ENCODE assay signal across 8 cellular contexts in genomic region chr17:67378444-67379250, GRCh38. TPM values are rescaled to one million over a fixed set of nuclear protein-coding genes. Genes with fewer than 3 reads are reported as not detected.
A peak's percentile ranks its signal among the peaks of the same experiment; 100 is the strongest.
DNase-seq lines count a peak whose midpoint lies in the region; ATAC-seq and TF ChIP-seq lines count a peak whose summit lies in the region.

No MANE protein-coding gene starts in this region.

- H3K9me2 ChIP-seq in Karpas-422 (replicated peaks; ENCODE audit: insufficient read depth, low read length): no peaks in the 10 kb centered on the region

- H3K4me2 ChIP-seq in Karpas-422 (ENCODE audit: low read depth, low read length, poor library complexity, severe bottlenecking): peak overlapping the region; percentile 75

- H3K27ac ChIP-seq in Karpas-422 (ENCODE audit: low read length) (no peak overlapping the region), RWPE2 (ENCODE audit: poor library complexity, severe bottlenecking) (peak overlapping the region; percentile 82), gastroesophageal sphincter (peak overlapping the region; percentile 57 to 99 (median 98)), suprapubic skin (peak overlapping the region; percentile 89)

- peak; percentile 42 for ATAC-seq in GM19372 (IDR thresholded peaks at IDR 0.05; ENCODE audit: low read depth, unreplicated experiment)
- ATAC-seq in RWPE2 (ENCODE audit: low read depth): peak; percentile 64
- peak; percentile 66 for ATAC-seq in gastroesophageal sphincter

- 0 out of 2 replicates have a peak, but pooled peaks cover 4% of the 10 kb centered on the region for H4K20me1 ChIP-seq in Karpas-422 (ENCODE audit: insufficient read depth, low read depth, low read length)

- TF ChIP-seq POLR2A in gastroesophageal sphincter (IDR thresholded peaks at IDR 0.05): peak; percentile 46 to 69
- peak in 1 of 2 donors; percentile 34 for TF ChIP-seq POLR2A in suprapubic skin (IDR thresholded peaks at IDR 0.05)

- peak overlapping the region; percentile 74 for H3K9ac ChIP-seq in Karpas-422 (ENCODE audit: low read length)

- DNase-seq in BJ (ENCODE audit: low read depth) (no peak), Karpas-422 (peak; percentile 86), RWPE2 (ENCODE audit: low spot score) (peak; percentile 92), nucleus accumbens (lab: John Stamatoyannopoulos, UW) (peak in 52 of 56 donors; percentile 11 to 75 (median 51)), suprapubic skin (ENCODE audit: low spot score in 2 of 2) (peak; percentile 82 to 91)
- DNase-seq in activated naive CD4-positive, alpha-beta T cell treated with Interleukin-2 at 50 U/mL for 16 hours: peak; percentile 83

- H3K4me3 ChIP-seq in BJ (ENCODE audit: low read depth, low read length) (peak overlapping the region; percentile 88), Karpas-422 (ENCODE audit: low read length) (peak overlapping the region; percentile 80), RWPE2 (ENCODE audit: severe bottlenecking) (peak overlapping the region; percentile 60), gastroesophageal sphincter (peak overlapping the region; percentile 73 to 76), suprapubic skin (peak overlapping the region; percentile 92)

- CTCF ChIA-PET in BJ (lab: Yijun Ruan, JAX): interaction anchor here (0.8 to 3.3 kb wide), 34 partner anchors 9 to 327 kb away, joined by 3 to 58 read pairs (median 6); partner anchors contain the start of gene PSMD12

- no peaks in the 10 kb centered on the region for H3K27me3 ChIP-seq in BJ (ENCODE audit: control insufficient read depth, insufficient read depth, low read length)
- H3K27me3 ChIP-seq in Karpas-422 (ENCODE audit: low read length): no peaks in the 10 kb centered on the region; the same call in 1 of the 2 replicates
- no peaks in the 10 kb centered on the region for H3K27me3 ChIP-seq in RWPE2 (ENCODE audit: insufficient read depth, poor library complexity, severe bottlenecking)
- H3K27me3 ChIP-seq in gastroesophageal sphincter: no peaks in the 10 kb centered on the region
- no peaks in the 10 kb centered on the region for H3K27me3 ChIP-seq in suprapubic skin

- TF ChIP-seq CTCF in BJ (IDR thresholded peaks at IDR 0.05; ENCODE audit: insufficient read depth, low read depth, low read length) (peak; percentile 42), RWPE2 (IDR thresholded peaks at IDR 0.05; ENCODE audit: poor library complexity, severe bottlenecking) (peak; percentile 98), gastroesophageal sphincter (IDR thresholded peaks at IDR 0.05) (peak; percentile 7 to 93 (median 85)), suprapubic skin (IDR thresholded peaks at IDR 0.05) (peak; percentile 65 to 70)

- H3K79me2 ChIP-seq in Karpas-422 (ENCODE audit: low read length): no peaks in the 10 kb centered on the region

- no peaks in the 10 kb centered on the region for H3K36me3 ChIP-seq in BJ (ENCODE audit: control insufficient read depth, insufficient read depth, low read length)
- no peaks in the 10 kb centered on the region for H3K36me3 ChIP-seq in Karpas-422 (ENCODE audit: insufficient read depth, low read length)
- H3K36me3 ChIP-seq in RWPE2 (ENCODE audit: low read depth): peaks cover 28% of the 10 kb centered on the region
- H3K36me3 ChIP-seq in gastroesophageal sphincter: no peaks in the 10 kb centered on the region
- no peaks in the 10 kb centered on the region for H3K36me3 ChIP-seq in suprapubic skin

- 0% methylated on average over 1 to 6 of the region's 72 CpGs for WGBS in gastroesophageal sphincter (ENCODE audit: low coverage in 1 of 2), 2 donors
- WGBS in suprapubic skin: under 1% methylated on average over 43 of the region's 72 CpGs

- H3K9me3 ChIP-seq in Karpas-422 (ENCODE audit: low read length) (no peaks in the 10 kb centered on the region), RWPE2 (ENCODE audit: severe bottlenecking) (no peaks in the 10 kb centered on the region), gastroesophageal sphincter (no peaks in the 10 kb centered on the region), suprapubic skin (no peaks in the 10 kb centered on the region)

- POLR2A ChIA-PET in BJ (lab: Charles Lee): no interaction called here

- TF ChIP-seq EP300 in gastroesophageal sphincter (IDR thresholded peaks at IDR 0.05) (no peak), suprapubic skin (IDR thresholded peaks at IDR 0.05) (no peak)

- H3K4me1 ChIP-seq in Karpas-422 (ENCODE audit: low read length): peaks cover 28% of the 10 kb centered on the region
- peaks cover 4% of the 10 kb centered on the region for H3K4me1 ChIP-seq in RWPE2 (ENCODE audit: insufficient read depth, poor library complexity, severe bottlenecking)
- peaks cover 0 to 53% (median 0%) of the 10 kb centered on the region in 3 donors for H3K4me1 ChIP-seq in gastroesophageal sphincter
- H3K4me1 ChIP-seq in suprapubic skin: peaks cover 27% of the 10 kb centered on the region

- peak overlapping the region; percentile 79; the same call in 1 of the 2 replicates for H2AFZ ChIP-seq in Karpas-422 (ENCODE audit: low read length)

RNA-seq across cellular contexts. Expression of gene PITPNC1, which starts 1.6 kb away (rescaled TPM):
- 4.6 and 5.5 TPM in 2 replicates for polyA plus RNA-seq in BJ (2011; rRNA removed)
- polyA minus RNA-seq in BJ (2011; rRNA and poly(A)+ RNA removed): 4.0 and 4.2 TPM in 2 replicates
- total RNA-seq in Karpas-422 (2014; rRNA removed; shearing (Covaris generic); ENCODE audit: low replicate concordance): 2.7 and 3.8 TPM in 2 replicates
- total RNA-seq in gastroesophageal sphincter (10 to 100 TPM in 3 of 4 donors, 1 to 10 TPM in 1; 7.6 to 30.1 (median 15.1) TPM), suprapubic skin (1 to 10 TPM; 1.6 to 6.0 (median 3.2) TPM)

RNA-seq across cellular contexts. Expression of gene PSMD12, which starts 12.3 kb away (rescaled TPM):
- polyA plus RNA-seq in BJ (2011; rRNA removed): 12.8 and 25.8 TPM in 2 replicates
- 8.1 and 11.6 TPM in 2 replicates for polyA minus RNA-seq in BJ (2011; rRNA and poly(A)+ RNA removed)
- 18.7 TPM in 2 replicates for total RNA-seq in Karpas-422 (2014; rRNA removed; shearing (Covaris generic); ENCODE audit: low replicate concordance)
- total RNA-seq in gastroesophageal sphincter (10 to 100 TPM; 28.3 to 47.3 (median 37.3) TPM), suprapubic skin (10 to 100 TPM; 25.0 to 31.4 (median 27.8) TPM)

Comparison
In these comparisons a context has a peak if more than half of its experiments do, and no peak if none do; other contexts are left out.
1. CTCF ChIP-seq: peak in every context shown above with its lines; median percentile 98 in RWPE2; 85 in gastroesophageal sphincter; 68 in suprapubic skin; 42 in BJ.